ENCODE assay signal across 1 cellular context in the genomic region with DNA sequence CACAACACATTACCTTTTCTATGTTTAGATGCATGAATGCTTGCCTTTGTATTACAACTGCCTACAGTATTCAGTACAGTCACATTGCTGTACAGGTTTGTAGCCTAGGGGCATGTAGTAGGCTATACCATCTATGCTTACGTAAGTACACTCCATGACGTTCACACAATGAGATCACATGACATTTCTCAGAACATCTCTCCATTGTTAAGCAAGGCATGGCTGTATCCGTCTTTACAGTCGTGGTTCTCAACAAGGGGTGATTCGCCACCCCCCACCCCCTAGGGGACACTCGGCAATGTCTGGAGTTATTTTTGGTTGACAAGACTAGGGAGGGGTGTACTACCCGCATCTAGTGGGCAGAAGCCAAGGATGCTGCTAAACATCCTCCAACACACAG.
TF ChIP-seq lines count a peak whose summit lies in the region.

No MANE protein-coding gene starts in this region.

TF ChIP-seq in A549, 52 proteins besides CTCF, POLR2A, EP300 and RAD21 (continued from another document):
- TF ChIP-seq, protein P1, sequence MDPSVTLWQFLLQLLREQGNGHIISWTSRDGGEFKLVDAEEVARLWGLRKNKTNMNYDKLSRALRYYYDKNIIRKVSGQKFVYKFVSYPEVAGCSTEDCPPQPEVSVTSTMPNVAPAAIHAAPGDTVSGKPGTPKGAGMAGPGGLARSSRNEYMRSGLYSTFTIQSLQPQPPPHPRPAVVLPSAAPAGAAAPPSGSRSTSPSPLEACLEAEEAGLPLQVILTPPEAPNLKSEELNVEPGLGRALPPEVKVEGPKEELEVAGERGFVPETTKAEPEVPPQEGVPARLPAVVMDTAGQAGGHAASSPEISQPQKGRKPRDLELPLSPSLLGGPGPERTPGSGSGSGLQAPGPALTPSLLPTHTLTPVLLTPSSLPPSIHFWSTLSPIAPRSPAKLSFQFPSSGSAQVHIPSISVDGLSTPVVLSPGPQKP (IDR thresholded peaks at IDR 0.05; ENCODE audit: low read depth, low read length): no peak
- TF ChIP-seq TFCP2L1 (CRISPR knock-in tag; IDR thresholded peaks at IDR 0.05): no peak
- TF ChIP-seq ZSCAN20 (CRISPR knock-in tag; IDR thresholded peaks at IDR 0.05): no peak
- no peak for TF ChIP-seq CHD2 (IDR thresholded peaks at IDR 0.05; ENCODE audit: low read length, partially characterized antibody)
- no peak for TF ChIP-seq REST (IDR thresholded peaks at IDR 0.05)
